ENCODE assay signal across 8 cellular contexts in genomic region chr1:186250529-186250928, GRCh38. TPM values are rescaled to one million over a fixed set of nuclear protein-coding genes. Genes with fewer than 3 reads are reported as not detected.
"Had no signal": no experiment of that assay in that cellular context is flagged by ENCODE, and none has a peak within 500 bp of the region (broad histone marks: within the 10 kb centered on the region; RNA-seq: fewer than 3 reads in every experiment).

No MANE protein-coding gene starts in this region.

- H3K27ac ChIP-seq: HL-60, KMS-11 had no signal

- H3K4me2 ChIP-seq: KMS-11 had no signal

- FAIRE-seq: HepG2, HTR-8/SVneo had no signal

- H3K9ac ChIP-seq: KMS-11 had no signal

- DNase-seq: IMR-90, KBM-7, KG1 had no signal

- ATAC-seq: HepG2 had no signal

RNA-seq across cellular contexts. Expression of gene PRG4, which starts 45.5 kb away (rescaled TPM):
- total RNA-seq: IMR-90 had no signal
- polyA plus RNA-seq: IgD-negative memory B cell, IMR-90 had no signal
